Comparison of ENCODE assay signal across 29 cellular contexts in genomic region chrX:116417968-116418367, GRCh38. TPM values are rescaled to one million over a fixed set of nuclear protein-coding genes. Genes with fewer than 3 reads are reported as not detected.
"Had no signal": no experiment of that assay in that cellular context is flagged by ENCODE, and none has a peak within 500 bp of the region (broad histone marks: within the 10 kb centered on the region; RNA-seq: fewer than 3 reads in every experiment).

No MANE protein-coding gene starts in this region.

- H3K27me3 Mint-ChIP-seq: activated CD8-positive, alpha-beta T cell treated with anti-CD3 and anti-CD28 coated beads for 36 hours; activated naive CD4-positive, alpha-beta T cell treated with anti-CD3 and anti-CD28 coated beads, Interleukin-2, amount 10 ng/mL, durations not matched to agents 7 days and 5 days; activated naive CD8-positive, alpha-beta T cell treated with anti-CD3 and anti-CD28 coated beads for 36 hours had no signal

- H3K9me3 ChIP-seq: MG63, Peyer's patch had no signal

- H3K27me3 ChIP-seq: MG63, Peyer's patch had no signal

- DNase-seq: activated CD4-positive, alpha-beta T cell treated with anti-CD3 and anti-CD28 coated beads for 4 hours; activated CD8-positive, alpha-beta memory T cell treated with anti-CD3 and anti-CD28 coated beads, Interleukin-2, amount 50 U/mL, for 4 hours; activated CD8-positive, alpha-beta T cell treated with anti-CD3 and anti-CD28 coated beads for 36 hours; activated gamma-delta T cell treated with Interleukin-2 at 50 U/mL for 16 hours; activated naive CD4-positive, alpha-beta T cell treated with anti-CD3 and anti-CD28 coated beads, Interleukin-2, amount 10 ng/mL, durations not matched to agents 7 days and 5 days; activated naive CD8-positive, alpha-beta T cell treated with anti-CD3 and anti-CD28 coated beads for 36 hours; activated T-cell treated with anti-CD3 and anti-CD28 coated beads, Interleukin-2, amount 50 U/mL, for 72 hours; anterior cingulate cortex; caudate nucleus; MG63; MV-4-11; NCI-H1092 treated with DMSO at 0.1 percent for 48 hours; NCI-H1417 treated with DMSO at 0.1 percent for 48 hours; NCI-H1694; NCI-H2107; NCI-H2171 treated with DMSO at 0.1 percent for 48 hours; NCI-H226; NCI-H526; NK-92 treated with Interleukin-12 subunit alpha and Interleukin-12 subunit beta, amount 100 ng/mL, for 24 hours; OCI-M1; Peyer's patch; SHP77 treated with DMSO at 0.1 percent for 48 hours had no signal

- H3K4me2 ChIP-seq: KMS-11 had no signal

- H3K4me3 Mint-ChIP-seq: activated CD8-positive, alpha-beta T cell treated with anti-CD3 and anti-CD28 coated beads for 36 hours; activated naive CD4-positive, alpha-beta T cell treated with anti-CD3 and anti-CD28 coated beads, Interleukin-2, amount 10 ng/mL, durations not matched to agents 7 days and 5 days; activated naive CD8-positive, alpha-beta T cell treated with anti-CD3 and anti-CD28 coated beads for 36 hours; activated T-cell treated with anti-CD3 and anti-CD28 coated beads, Interleukin-2, amount 50 U/mL, for 72 hours; T-helper 1 cell treated with Interleukin-12 subunit alpha and Interleukin-12 subunit beta and Interleukin-4 antibody, amounts not matched to agents 30 μg/mL and 1 μg/mL, for 36 hours had no signal

- H3K4me3 ChIP-seq: MG63, Peyer's patch had no signal

- H3K4me1 Mint-ChIP-seq: activated naive CD4-positive, alpha-beta T cell treated with anti-CD3 and anti-CD28 coated beads, Interleukin-2, amount 10 ng/mL, durations not matched to agents 7 days and 5 days; activated naive CD8-positive, alpha-beta T cell treated with anti-CD3 and anti-CD28 coated beads for 36 hours had no signal

- H3K9ac ChIP-seq: KMS-11 had no signal

- H3K9me3 Mint-ChIP-seq: activated CD8-positive, alpha-beta T cell treated with anti-CD3 and anti-CD28 coated beads for 36 hours; activated naive CD4-positive, alpha-beta T cell treated with anti-CD3 and anti-CD28 coated beads, Interleukin-2, amount 10 ng/mL, durations not matched to agents 7 days and 5 days; activated T-cell treated with anti-CD3 and anti-CD28 coated beads, Interleukin-2, amount 50 U/mL, for 72 hours; activated T-helper 2 cell treated with anti-CD3 and anti-CD28 coated beads, Interferon-gamma antibody, Interleukin-2, Interleukin-4, amounts not matched to agents 10 μg/mL and 5 μg/mL and 100 μg/mL, durations not matched to agents 14 hours and 24 hours and 36 hours; T-helper 1 cell treated with Interleukin-12 subunit alpha and Interleukin-12 subunit beta and Interleukin-4 antibody, amounts not matched to agents 30 μg/mL and 1 μg/mL, for 36 hours had no signal

- H3K27ac Mint-ChIP-seq: activated CD8-positive, alpha-beta T cell treated with anti-CD3 and anti-CD28 coated beads for 36 hours; activated naive CD4-positive, alpha-beta T cell treated with anti-CD3 and anti-CD28 coated beads, Interleukin-2, amount 10 ng/mL, durations not matched to agents 7 days and 5 days; activated naive CD8-positive, alpha-beta T cell treated with anti-CD3 and anti-CD28 coated beads for 36 hours; activated T-cell treated with anti-CD3 and anti-CD28 coated beads, Interleukin-2, amount 50 U/mL, for 72 hours; activated T-helper 2 cell treated with anti-CD3 and anti-CD28 coated beads, Interferon-gamma antibody, Interleukin-2, Interleukin-4, amounts not matched to agents 10 μg/mL and 5 μg/mL and 100 μg/mL, durations not matched to agents 14 hours and 24 hours and 36 hours; T-helper 1 cell treated with Interleukin-12 subunit alpha and Interleukin-12 subunit beta and Interleukin-4 antibody, amounts not matched to agents 30 μg/mL and 1 μg/mL, for 36 hours had no signal

- H3K36me3 ChIP-seq: MG63, Peyer's patch had no signal

- H3K27ac ChIP-seq: KMS-11, Peyer's patch had no signal

- H3K36me3 Mint-ChIP-seq: activated naive CD4-positive, alpha-beta T cell treated with anti-CD3 and anti-CD28 coated beads, Interleukin-2, amount 10 ng/mL, durations not matched to agents 7 days and 5 days; activated naive CD8-positive, alpha-beta T cell treated with anti-CD3 and anti-CD28 coated beads for 36 hours had no signal

- H3K4me1 ChIP-seq: Peyer's patch had no signal

- ATAC-seq: activated CD4-positive, CD25-positive, alpha-beta regulatory T cell treated with anti-CD3 and anti-CD28 coated beads, Interleukin-2, amount 50 U/mL, for 24 hours; activated CD8-positive, alpha-beta T cell treated with anti-CD3 and anti-CD28 coated beads for 36 hours; activated T-cell treated with anti-CD3 and anti-CD28 coated beads, Interleukin-2, amount 50 U/mL, for 72 hours had no signal

RNA-seq across cellular contexts. Expression of gene SLC6A14, which starts 18.4 kb away (rescaled TPM):
- total RNA-seq: activated CD8-positive, alpha-beta T cell treated with anti-CD3 and anti-CD28 coated beads for 36 hours; activated naive CD8-positive, alpha-beta T cell treated with anti-CD3 and anti-CD28 coated beads for 36 hours; activated T-cell treated with anti-CD3 and anti-CD28 coated beads, Interleukin-2, amount 50 U/mL, for 72 hours; activated T-helper 2 cell treated with anti-CD3 and anti-CD28 coated beads, Interferon-gamma antibody, Interleukin-2, Interleukin-4, amounts not matched to agents 10 μg/mL and 5 μg/mL and 100 μg/mL, durations not matched to agents 14 hours and 24 hours and 36 hours; NCI-H460; SK-MEL-5 had no signal

RNA-seq across cellular contexts. Expression of gene CT83, which starts 44.8 kb away (rescaled TPM):
- total RNA-seq: activated CD8-positive, alpha-beta T cell treated with anti-CD3 and anti-CD28 coated beads for 36 hours; activated naive CD8-positive, alpha-beta T cell treated with anti-CD3 and anti-CD28 coated beads for 36 hours; activated T-cell treated with anti-CD3 and anti-CD28 coated beads, Interleukin-2, amount 50 U/mL, for 72 hours; activated T-helper 2 cell treated with anti-CD3 and anti-CD28 coated beads, Interferon-gamma antibody, Interleukin-2, Interleukin-4, amounts not matched to agents 10 μg/mL and 5 μg/mL and 100 μg/mL, durations not matched to agents 14 hours and 24 hours and 36 hours; NCI-H460; Peyer's patch had no signal
- polyA plus RNA-seq: adipose tissue had no signal
